13 cellular contexts compared by ENCODE assay signal in genomic region chr2:138274421-138275291, GRCh38.
DNase-seq lines count a peak whose midpoint lies in the region; ATAC-seq, FAIRE-seq and TF ChIP-seq lines count a peak whose summit lies in the region.
"Had no signal": no experiment of that assay in that cellular context is flagged by ENCODE, and none has a peak within 500 bp of the region (broad histone marks: within the 10 kb centered on the region; RNA-seq: fewer than 3 reads in every experiment).

No MANE protein-coding gene starts in this region.

- H3K9me3 Mint-ChIP-seq in HFFc6 = peaks cover 9% of the 10 kb centered on the region

- no peaks in the 10 kb centered on the region for H3K27me3 Mint-ChIP-seq in HFFc6 (ENCODE audit: insufficient read depth)

- TF ChIP-seq EP300 in tibial nerve (IDR thresholded peaks at IDR 0.05) = no peak

- in situ Hi-C loops in SK-MEL-5 (cut with HindIII; ENCODE audit: low pct_unique_long_range_greater_than_20kb, low sequenced_read_pairs) = no loop called here

- no peak for TF ChIP-seq POLR2A in GM12892 (IDR thresholded peaks at IDR 0.05; ENCODE audit: low read depth, low read length)
- TF ChIP-seq POLR2A in tibial nerve (IDR thresholded peaks at IDR 0.05) = no peak

- H3K36me3 Mint-ChIP-seq in HFFc6 (ENCODE audit: low read depth) = peaks cover 9% of the 10 kb centered on the region

- no peaks in the 10 kb centered on the region for H3K9me3 ChIP-seq in tibial nerve
- H3K9me3 ChIP-seq: psoas muscle had no signal

- H3K4me3 ChIP-seq in fibroblast of villous mesenchyme (ENCODE audit: low read depth, low read length) (no peak overlapping the region), tibial nerve (no peak overlapping the region)
- H3K4me3 ChIP-seq: psoas muscle had no signal

- peak overlapping the region; percentile 50 for H3K4me3 Mint-ChIP-seq in HFFc6

- peak overlapping the region; percentile 67 for H3K27ac Mint-ChIP-seq in HFFc6

- no peaks in the 10 kb centered on the region for H3K27me3 ChIP-seq in tibial nerve

- no peak for ATAC-seq in GM18907 (IDR thresholded peaks at IDR 0.05; ENCODE audit: unreplicated experiment)
- ATAC-seq: psoas muscle had no signal

- no peaks in the 10 kb centered on the region for H3K36me3 ChIP-seq in tibial nerve

- 85 to 94% methylated on average over 3 of the region's 3 CpGs for WGBS in tibial nerve, 2 donors

- H3K27ac ChIP-seq in tibial nerve = no peak overlapping the region
- H3K27ac ChIP-seq: psoas muscle had no signal

- TF ChIP-seq CTCF in HFFc6 (IDR thresholded peaks at IDR 0.05) = no peak
- no peak for TF ChIP-seq CTCF in fibroblast of villous mesenchyme (IDR thresholded peaks at IDR 0.05; ENCODE audit: insufficient read depth, low read depth, low read length)
- TF ChIP-seq CTCF in tibial nerve (IDR thresholded peaks at IDR 0.05) = no peak

- DNase-seq in HFFc6 = peak; percentile 49
- peak; percentile 2 for DNase-seq in SK-MEL-5 (ENCODE audit: low read depth, low spot score)
- peak; percentile 57 for DNase-seq in fibroblast of villous mesenchyme (ENCODE audit: low read depth)
- peak; percentile 57 for DNase-seq in renal cortical epithelial cell (ENCODE audit: low read depth)
- no peak for DNase-seq in NCI-H2029 (lab: John Stamatoyannopoulos, UW)
- DNase-seq in GM12892 (ENCODE audit: insufficient read length) = no peak
- DNase-seq in tibial nerve (ENCODE audit: low spot score in 2 of 2) = no peak
- DNase-seq: Karpas-422, midbrain, NCI-H2171 treated with DMSO at 0.1 percent for 48 hours, psoas muscle, substantia nigra had no signal

- no peaks in the 10 kb centered on the region for H3K4me1 ChIP-seq in tibial nerve
- H3K4me1 ChIP-seq: psoas muscle had no signal

- peaks cover 60% of the 10 kb centered on the region for H3K4me1 Mint-ChIP-seq in HFFc6 (ENCODE audit: low read depth)

- no peak for FAIRE-seq in GM12892 (lab: Jason Lieb, UNC)

Comparison
In these comparisons a context has a peak if more than half of its experiments do, and no peak if none do; other contexts are left out.
1. DNase-seq: peak in HFFc6 (single experiment), SK-MEL-5 (single experiment), fibroblast of villous mesenchyme (single experiment) and renal cortical epithelial cell (single experiment); none in NCI-H2029 (single experiment), GM12892 (single experiment) and tibial nerve (0 of 2).